In genomic region chr9:130780865-130781504, GRCh38 we compare ENCODE assay signal across 11 cellular contexts. TPM values are rescaled to one million over a fixed set of nuclear protein-coding genes. Genes with fewer than 3 reads are reported as not detected.
DNase-seq lines count a peak whose midpoint lies in the region; ATAC-seq and FAIRE-seq lines count a peak whose summit lies in the region.
"Had no signal": no experiment of that assay in that cellular context is flagged by ENCODE, and none has a peak within 500 bp of the region (broad histone marks: within the 10 kb centered on the region; RNA-seq: fewer than 3 reads in every experiment).

No MANE protein-coding gene starts in this region.

- peak overlapping the region in 1 of 2 experiments; percentile 24 for H3K4ac ChIP-seq in mesenchymal stem cell (ENCODE audit: low read depth in 1 of 2, low read length in 2 of 2)

- peak overlapping the region in 1 of 2 experiments; percentile 45 for H2BK12ac ChIP-seq in mesenchymal stem cell (ENCODE audit: low read length in 2 of 2)

- WGBS in mesenchymal stem cell = 1% methylated on average over 6 of the region's 9 CpGs

- peaks cover 0 to 3% of the 10 kb centered on the region in 2 experiments for H3K36me3 ChIP-seq in mesenchymal stem cell (ENCODE audit: control insufficient read depth in 1 of 2, insufficient read depth in 2 of 2, low read depth in 1 of 2, low read length in 2 of 2)

- peak overlapping the region; percentile 77 for H4K91ac ChIP-seq in mesenchymal stem cell (ENCODE audit: low read length)

- no peak overlapping the region for H2BK15ac ChIP-seq in mesenchymal stem cell (ENCODE audit: low read depth, poor library complexity, severe bottlenecking)

- H3K14ac ChIP-seq in mesenchymal stem cell (ENCODE audit: low read length in 2 of 2) = no peak overlapping the region

- peaks cover 16% of the 10 kb centered on the region for H3K4me1 ChIP-seq in mesenchymal stem cell (ENCODE audit: control insufficient read depth, insufficient read depth, low read depth, low read length)

- H3K18ac ChIP-seq in mesenchymal stem cell (ENCODE audit: low read depth in 1 of 2, low read length in 2 of 2) = peak overlapping the region; percentile 38 to 54

- no peak overlapping the region for H3K23ac ChIP-seq in mesenchymal stem cell (ENCODE audit: low read length in 2 of 2)

- H3K27ac ChIP-seq in caudate nucleus (ENCODE audit: low read depth, low read length) = peak overlapping the region; percentile 24
- peak overlapping the region; percentile 22 for H3K27ac ChIP-seq in mesenchymal stem cell (ENCODE audit: low read length, poor library complexity, severe bottlenecking)

- ATAC-seq in GM18868 (IDR thresholded peaks at IDR 0.05; ENCODE audit: unreplicated experiment) = no peak

- peak overlapping the region; percentile 75 for H2AK5ac ChIP-seq in mesenchymal stem cell (ENCODE audit: low read length, severe bottlenecking)

- DNase-seq in NOMO-1 (lab: John Stamatoyannopoulos, UW; ENCODE audit: unreplicated experiment in 2 of 2) (peak; percentile 17 to 38), NOMO-1 treated with dmso at 0.1 percent for 144 hours (lab: John Stamatoyannopoulos, UW; ENCODE audit: unreplicated experiment) (no peak), caudate nucleus (lab: John Stamatoyannopoulos, UW) (no peak), mesenchymal stem cell (peak; percentile 99), urothelium cell line (ENCODE audit: low spot score) (peak; percentile 78), RCC 7860 (ENCODE audit: low spot score) (no peak), NCI-H1105 (lab: John Stamatoyannopoulos, UW) (no peak)
- DNase-seq: activated CD4-positive, alpha-beta T cell treated with anti-CD3 and anti-CD28 coated beads, Interleukin-2, amount 50 U/mL, for 48 hours; hippocampal formation; Kasumi-1 had no signal

- no peaks in the 10 kb centered on the region for H3K9me3 ChIP-seq in mesenchymal stem cell (ENCODE audit: control insufficient read depth, low read length)

- no peak overlapping the region for H2AFZ ChIP-seq in mesenchymal stem cell (ENCODE audit: low read depth, low read length)

- H2BK120ac ChIP-seq in mesenchymal stem cell (ENCODE audit: low read depth, low read length) = no peak overlapping the region

- no peak for FAIRE-seq in urothelium cell line (lab: Jason Lieb, UNC)
- no peak for FAIRE-seq in RCC 7860 (lab: Jason Lieb, UNC)

- peak overlapping the region; percentile 95 for H3K9ac ChIP-seq in mesenchymal stem cell (ENCODE audit: low read length)

- no peak overlapping the region for H2BK5ac ChIP-seq in mesenchymal stem cell (ENCODE audit: low read depth, low read length, poor library complexity, severe bottlenecking)

- no peaks in the 10 kb centered on the region for H3K27me3 ChIP-seq in mesenchymal stem cell (ENCODE audit: control insufficient read depth in 1 of 2, insufficient read depth in 1 of 2, low read length in 2 of 2)

- H4K8ac ChIP-seq in mesenchymal stem cell (ENCODE audit: low read length) = no peak overlapping the region

- peak overlapping the region; percentile 49 for H3K4me2 ChIP-seq in mesenchymal stem cell (ENCODE audit: low read length, poor library complexity, severe bottlenecking)

- peaks cover 22% of the 10 kb centered on the region for H3K79me1 ChIP-seq in mesenchymal stem cell (replicated peaks; ENCODE audit: low read length, poor library complexity, severe bottlenecking)

- H3K4me3 ChIP-seq in mesenchymal stem cell (ENCODE audit: insufficient read depth in 1 of 2, low read depth in 1 of 2, low read length in 2 of 2) = peak overlapping the region in 1 of 2 experiments; percentile 75

RNA-seq across cellular contexts. Expression of gene ABL1, which starts 54.1 kb away (rescaled TPM):
- polyA plus RNA-seq in mesenchymal stem cell (2013, experiment 1 of 2) = 49.4 TPM
- polyA plus RNA-seq in mesenchymal stem cell (2013, experiment 2 of 2) = 49.9 TPM

Comparison
In these comparisons a context has a peak if more than half of its experiments do, and no peak if none do; other contexts are left out.
1. DNase-seq: peak in NOMO-1 (2 of 2), mesenchymal stem cell (single experiment) and urothelium cell line (single experiment); none in NOMO-1 treated with dmso at 0.1 percent for 144 hours (single experiment), caudate nucleus (0 of 61), RCC 7860 (single experiment) and NCI-H1105 (single experiment).